Comparison of ENCODE assay signal across 1 cellular context in the genomic region with DNA sequence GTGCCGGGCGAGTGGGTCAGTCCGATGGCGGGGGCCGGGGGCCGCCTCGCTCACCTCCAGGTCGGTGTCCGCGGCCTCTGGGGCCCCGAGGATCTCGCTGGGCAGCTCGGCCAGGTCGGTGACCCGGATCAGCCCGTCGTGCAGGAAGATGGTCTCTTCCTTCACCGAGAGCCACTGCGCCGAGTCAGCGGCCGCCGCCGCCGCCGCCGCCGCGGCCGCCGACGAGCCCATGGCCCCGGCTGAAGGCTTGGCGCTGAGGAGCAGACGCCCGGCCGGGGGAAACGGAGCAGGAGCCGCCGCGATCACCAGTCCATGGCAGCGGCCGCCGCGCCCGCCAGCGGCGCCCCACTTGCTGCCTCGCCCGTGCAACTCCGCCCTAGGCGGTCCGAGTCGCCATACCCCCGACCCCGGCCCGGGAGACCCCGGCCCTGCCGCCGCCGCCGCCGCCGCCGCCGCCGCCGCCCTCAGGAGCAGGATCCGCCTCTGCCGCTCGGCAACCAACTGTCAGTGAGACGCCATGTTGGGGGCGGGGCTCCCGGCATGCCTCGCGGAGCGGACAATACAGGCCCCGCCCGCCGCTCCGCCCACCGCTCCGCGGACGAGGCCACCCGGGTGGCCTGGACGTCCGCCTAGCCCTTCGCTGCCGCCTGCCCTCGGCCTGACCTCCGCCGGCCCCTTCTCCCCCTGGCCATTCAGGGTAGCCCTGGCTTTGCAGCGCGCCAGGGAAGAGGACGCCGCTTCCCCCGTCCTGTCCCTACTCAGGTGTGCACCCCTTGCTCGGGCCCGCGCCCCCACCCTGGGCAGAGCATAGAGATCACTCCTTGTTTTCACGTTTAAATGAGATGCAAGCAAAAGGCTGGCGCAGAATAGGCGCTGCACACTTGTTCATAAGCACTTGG.
TF ChIP-seq lines count a peak whose summit lies in the region.

A gene with protein sequence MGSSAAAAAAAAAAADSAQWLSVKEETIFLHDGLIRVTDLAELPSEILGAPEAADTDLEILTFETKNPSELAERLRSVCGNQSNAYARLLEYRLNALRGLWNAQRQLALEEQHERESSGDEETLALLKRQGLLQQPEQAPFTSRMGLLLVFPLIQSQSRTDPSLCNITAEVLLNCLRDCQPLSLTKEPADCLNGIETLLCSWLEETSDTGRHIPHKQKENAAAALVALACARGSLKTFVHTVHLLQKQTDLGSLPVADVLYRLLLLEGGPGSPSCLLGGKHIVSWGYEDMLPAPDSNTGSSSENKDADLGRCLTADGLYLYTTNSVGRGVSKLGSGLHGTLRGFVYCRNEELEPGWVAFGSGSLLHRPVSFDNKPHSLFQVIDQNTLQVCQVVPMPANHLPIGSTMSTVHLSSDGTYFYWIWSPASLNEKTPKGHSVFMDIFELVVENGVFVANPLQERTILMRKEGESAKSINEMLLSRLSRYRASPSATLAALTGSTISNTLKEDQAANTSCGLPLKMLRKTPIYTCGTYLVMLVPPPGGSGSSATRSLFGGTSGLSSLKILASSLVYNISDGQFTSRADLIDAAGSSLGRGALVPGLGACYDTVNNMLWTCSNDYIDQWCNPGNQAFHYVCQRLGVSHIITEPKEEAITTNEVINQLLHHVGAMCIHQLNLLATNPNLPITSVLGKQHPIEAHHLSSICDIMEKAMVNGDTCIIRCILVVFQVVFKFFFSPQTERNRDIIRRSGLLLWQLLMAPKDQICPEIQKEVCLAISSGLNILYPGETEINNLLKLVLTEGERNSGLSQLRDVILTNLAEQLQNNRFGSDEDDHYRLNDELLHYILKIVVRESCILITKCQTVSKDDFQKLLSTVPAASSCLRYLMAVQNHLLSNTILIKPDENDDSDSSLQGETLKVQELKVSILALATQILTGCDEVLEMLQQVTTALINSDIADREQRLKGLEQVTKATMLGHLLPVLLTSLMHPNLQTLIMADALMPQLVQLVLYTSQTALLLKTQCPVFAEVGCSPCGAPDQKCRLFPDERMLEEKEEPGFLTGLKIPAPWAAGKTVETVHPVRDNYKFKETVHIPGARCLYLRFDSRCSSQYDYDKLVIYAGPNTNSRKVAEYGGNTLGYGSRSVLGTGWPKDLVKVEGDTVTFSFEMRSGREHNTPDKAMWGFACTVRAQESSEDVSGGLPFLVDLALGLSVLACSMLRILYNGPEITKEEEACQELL (N-terminal part only) (minus strand): TSS at position 534 of the 899 bp plus-strand sequence. CDS start 303 bp downstream, at position 231.

TF ChIP-seq in K562, 482 proteins besides CTCF, POLR2A, EP300 and RAD21 (continued from another document and continues in another):
- peak; percentile 84; the same call in 1 of the 2 replicates for TF ChIP-seq MTA3 (IDR thresholded peaks at IDR 0.05; ENCODE audit: borderline replicate concordance)
- TF ChIP-seq POLR2AphosphoS2 (IDR thresholded peaks at IDR 0.05; ENCODE audit: low read length): peak; percentile 58; the same call in 1 of the 2 replicates
- TF ChIP-seq NRF1 (conservative IDR thresholded peaks at IDR 0.05 in 1 of 2, IDR thresholded peaks at IDR 0.05 in 1 of 2): peak in 1 of 2 experiments; percentile 50; a peak in 3 of 4 replicates
- TF ChIP-seq, protein P1, sequence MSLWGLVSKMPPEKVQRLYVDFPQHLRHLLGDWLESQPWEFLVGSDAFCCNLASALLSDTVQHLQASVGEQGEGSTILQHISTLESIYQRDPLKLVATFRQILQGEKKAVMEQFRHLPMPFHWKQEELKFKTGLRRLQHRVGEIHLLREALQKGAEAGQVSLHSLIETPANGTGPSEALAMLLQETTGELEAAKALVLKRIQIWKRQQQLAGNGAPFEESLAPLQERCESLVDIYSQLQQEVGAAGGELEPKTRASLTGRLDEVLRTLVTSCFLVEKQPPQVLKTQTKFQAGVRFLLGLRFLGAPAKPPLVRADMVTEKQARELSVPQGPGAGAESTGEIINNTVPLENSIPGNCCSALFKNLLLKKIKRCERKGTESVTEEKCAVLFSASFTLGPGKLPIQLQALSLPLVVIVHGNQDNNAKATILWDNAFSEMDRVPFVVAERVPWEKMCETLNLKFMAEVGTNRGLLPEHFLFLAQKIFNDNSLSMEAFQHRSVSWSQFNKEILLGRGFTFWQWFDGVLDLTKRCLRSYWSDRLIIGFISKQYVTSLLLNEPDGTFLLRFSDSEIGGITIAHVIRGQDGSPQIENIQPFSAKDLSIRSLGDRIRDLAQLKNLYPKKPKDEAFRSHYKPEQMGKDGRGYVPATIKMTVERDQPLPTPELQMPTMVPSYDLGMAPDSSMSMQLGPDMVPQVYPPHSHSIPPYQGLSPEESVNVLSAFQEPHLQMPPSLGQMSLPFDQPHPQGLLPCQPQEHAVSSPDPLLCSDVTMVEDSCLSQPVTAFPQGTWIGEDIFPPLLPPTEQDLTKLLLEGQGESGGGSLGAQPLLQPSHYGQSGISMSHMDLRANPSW (CRISPR knock-in tag; IDR thresholded peaks at IDR 0.05): no peak
- TF ChIP-seq, protein P2, sequence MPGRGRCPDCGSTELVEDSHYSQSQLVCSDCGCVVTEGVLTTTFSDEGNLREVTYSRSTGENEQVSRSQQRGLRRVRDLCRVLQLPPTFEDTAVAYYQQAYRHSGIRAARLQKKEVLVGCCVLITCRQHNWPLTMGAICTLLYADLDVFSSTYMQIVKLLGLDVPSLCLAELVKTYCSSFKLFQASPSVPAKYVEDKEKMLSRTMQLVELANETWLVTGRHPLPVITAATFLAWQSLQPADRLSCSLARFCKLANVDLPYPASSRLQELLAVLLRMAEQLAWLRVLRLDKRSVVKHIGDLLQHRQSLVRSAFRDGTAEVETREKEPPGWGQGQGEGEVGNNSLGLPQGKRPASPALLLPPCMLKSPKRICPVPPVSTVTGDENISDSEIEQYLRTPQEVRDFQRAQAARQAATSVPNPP (IDR thresholded peaks at IDR 0.05; ENCODE audit: borderline replicate concordance, insufficient read depth, insufficient read length): no peak
- TF ChIP-seq, protein P3, sequence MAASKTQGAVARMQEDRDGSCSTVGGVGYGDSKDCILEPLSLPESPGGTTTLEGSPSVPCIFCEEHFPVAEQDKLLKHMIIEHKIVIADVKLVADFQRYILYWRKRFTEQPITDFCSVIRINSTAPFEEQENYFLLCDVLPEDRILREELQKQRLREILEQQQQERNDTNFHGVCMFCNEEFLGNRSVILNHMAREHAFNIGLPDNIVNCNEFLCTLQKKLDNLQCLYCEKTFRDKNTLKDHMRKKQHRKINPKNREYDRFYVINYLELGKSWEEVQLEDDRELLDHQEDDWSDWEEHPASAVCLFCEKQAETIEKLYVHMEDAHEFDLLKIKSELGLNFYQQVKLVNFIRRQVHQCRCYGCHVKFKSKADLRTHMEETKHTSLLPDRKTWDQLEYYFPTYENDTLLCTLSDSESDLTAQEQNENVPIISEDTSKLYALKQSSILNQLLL (CRISPR knock-in tag; IDR thresholded peaks at IDR 0.05; ENCODE audit: borderline replicate concordance): no peak
- peak; percentile 100 for TF ChIP-seq ZNF121 (CRISPR knock-in tag; conservative IDR thresholded peaks at IDR 0.05)
- TF ChIP-seq, protein P4, sequence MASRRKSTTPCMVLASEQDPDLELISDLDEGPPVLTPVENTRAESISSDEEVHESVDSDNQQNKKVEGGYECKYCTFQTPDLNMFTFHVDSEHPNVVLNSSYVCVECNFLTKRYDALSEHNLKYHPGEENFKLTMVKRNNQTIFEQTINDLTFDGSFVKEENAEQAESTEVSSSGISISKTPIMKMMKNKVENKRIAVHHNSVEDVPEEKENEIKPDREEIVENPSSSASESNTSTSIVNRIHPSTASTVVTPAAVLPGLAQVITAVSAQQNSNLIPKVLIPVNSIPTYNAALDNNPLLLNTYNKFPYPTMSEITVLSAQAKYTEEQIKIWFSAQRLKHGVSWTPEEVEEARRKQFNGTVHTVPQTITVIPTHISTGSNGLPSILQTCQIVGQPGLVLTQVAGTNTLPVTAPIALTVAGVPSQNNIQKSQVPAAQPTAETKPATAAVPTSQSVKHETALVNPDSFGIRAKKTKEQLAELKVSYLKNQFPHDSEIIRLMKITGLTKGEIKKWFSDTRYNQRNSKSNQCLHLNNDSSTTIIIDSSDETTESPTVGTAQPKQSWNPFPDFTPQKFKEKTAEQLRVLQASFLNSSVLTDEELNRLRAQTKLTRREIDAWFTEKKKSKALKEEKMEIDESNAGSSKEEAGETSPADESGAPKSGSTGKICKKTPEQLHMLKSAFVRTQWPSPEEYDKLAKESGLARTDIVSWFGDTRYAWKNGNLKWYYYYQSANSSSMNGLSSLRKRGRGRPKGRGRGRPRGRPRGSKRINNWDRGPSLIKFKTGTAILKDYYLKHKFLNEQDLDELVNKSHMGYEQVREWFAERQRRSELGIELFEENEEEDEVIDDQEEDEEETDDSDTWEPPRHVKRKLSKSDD (conservative IDR thresholded peaks at IDR 0.05; ENCODE audit: low read length): no peak
- TF ChIP-seq, protein P5, sequence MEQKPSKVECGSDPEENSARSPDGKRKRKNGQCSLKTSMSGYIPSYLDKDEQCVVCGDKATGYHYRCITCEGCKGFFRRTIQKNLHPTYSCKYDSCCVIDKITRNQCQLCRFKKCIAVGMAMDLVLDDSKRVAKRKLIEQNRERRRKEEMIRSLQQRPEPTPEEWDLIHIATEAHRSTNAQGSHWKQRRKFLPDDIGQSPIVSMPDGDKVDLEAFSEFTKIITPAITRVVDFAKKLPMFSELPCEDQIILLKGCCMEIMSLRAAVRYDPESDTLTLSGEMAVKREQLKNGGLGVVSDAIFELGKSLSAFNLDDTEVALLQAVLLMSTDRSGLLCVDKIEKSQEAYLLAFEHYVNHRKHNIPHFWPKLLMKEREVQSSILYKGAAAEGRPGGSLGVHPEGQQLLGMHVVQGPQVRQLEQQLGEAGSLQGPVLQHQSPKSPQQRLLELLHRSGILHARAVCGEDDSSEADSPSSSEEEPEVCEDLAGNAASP (IDR thresholded peaks at IDR 0.05): no peak
- peak; percentile 73 for TF ChIP-seq SP1 (CRISPR knock-in tag; IDR thresholded peaks at IDR 0.05)
- peak; percentile 23; the same call in 1 of the 2 replicates for TF ChIP-seq EGR1 (conservative IDR thresholded peaks at IDR 0.05)
- no peak for TF ChIP-seq DNMT1 (IDR thresholded peaks at IDR 0.05)
- TF ChIP-seq KLF13 (tag; IDR thresholded peaks at IDR 0.05; ENCODE audit: borderline replicate concordance, low read depth): peak; percentile 81; the same call in 1 of the 2 replicates
- TF ChIP-seq MYNN (IDR thresholded peaks at IDR 0.05): no peak; the same call in 1 of the 2 replicates
- TF ChIP-seq MYNN (CRISPR knock-in tag; IDR thresholded peaks at IDR 0.05): no peak
- TF ChIP-seq PHB (CRISPR knock-in tag; IDR thresholded peaks at IDR 0.05): no peak
- TF ChIP-seq NFRKB (IDR thresholded peaks at IDR 0.05; ENCODE audit: low read depth): 0 out of 2 replicates have a peak, but pooled peaks have one; percentile 56
- TF ChIP-seq RBM17 (IDR thresholded peaks at IDR 0.05; ENCODE audit: borderline replicate concordance, low read depth, low read length): no peak
- TF ChIP-seq, protein P6, sequence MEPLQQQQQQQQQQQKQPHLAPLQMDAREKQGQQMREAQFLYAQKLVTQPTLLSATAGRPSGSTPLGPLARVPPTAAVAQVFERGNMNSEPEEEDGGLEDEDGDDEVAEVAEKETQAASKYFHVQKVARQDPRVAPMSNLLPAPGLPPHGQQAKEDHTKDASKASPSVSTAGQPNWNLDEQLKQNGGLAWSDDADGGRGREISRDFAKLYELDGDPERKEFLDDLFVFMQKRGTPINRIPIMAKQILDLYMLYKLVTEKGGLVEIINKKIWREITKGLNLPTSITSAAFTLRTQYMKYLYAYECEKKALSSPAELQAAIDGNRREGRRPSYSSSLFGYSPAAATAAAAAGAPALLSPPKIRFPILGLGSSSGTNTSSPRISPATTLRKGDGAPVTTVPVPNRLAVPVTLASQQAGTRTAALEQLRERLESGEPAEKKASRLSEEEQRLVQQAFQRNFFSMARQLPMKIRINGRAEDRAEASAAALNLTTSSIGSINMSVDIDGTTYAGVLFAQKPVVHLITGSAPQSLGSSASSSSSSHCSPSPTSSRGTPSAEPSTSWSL (CRISPR knock-in tag; IDR thresholded peaks at IDR 0.05; ENCODE audit: borderline replicate concordance): 0 out of 2 replicates have a peak, but pooled peaks have one; percentile 56
- TF ChIP-seq, protein P7, sequence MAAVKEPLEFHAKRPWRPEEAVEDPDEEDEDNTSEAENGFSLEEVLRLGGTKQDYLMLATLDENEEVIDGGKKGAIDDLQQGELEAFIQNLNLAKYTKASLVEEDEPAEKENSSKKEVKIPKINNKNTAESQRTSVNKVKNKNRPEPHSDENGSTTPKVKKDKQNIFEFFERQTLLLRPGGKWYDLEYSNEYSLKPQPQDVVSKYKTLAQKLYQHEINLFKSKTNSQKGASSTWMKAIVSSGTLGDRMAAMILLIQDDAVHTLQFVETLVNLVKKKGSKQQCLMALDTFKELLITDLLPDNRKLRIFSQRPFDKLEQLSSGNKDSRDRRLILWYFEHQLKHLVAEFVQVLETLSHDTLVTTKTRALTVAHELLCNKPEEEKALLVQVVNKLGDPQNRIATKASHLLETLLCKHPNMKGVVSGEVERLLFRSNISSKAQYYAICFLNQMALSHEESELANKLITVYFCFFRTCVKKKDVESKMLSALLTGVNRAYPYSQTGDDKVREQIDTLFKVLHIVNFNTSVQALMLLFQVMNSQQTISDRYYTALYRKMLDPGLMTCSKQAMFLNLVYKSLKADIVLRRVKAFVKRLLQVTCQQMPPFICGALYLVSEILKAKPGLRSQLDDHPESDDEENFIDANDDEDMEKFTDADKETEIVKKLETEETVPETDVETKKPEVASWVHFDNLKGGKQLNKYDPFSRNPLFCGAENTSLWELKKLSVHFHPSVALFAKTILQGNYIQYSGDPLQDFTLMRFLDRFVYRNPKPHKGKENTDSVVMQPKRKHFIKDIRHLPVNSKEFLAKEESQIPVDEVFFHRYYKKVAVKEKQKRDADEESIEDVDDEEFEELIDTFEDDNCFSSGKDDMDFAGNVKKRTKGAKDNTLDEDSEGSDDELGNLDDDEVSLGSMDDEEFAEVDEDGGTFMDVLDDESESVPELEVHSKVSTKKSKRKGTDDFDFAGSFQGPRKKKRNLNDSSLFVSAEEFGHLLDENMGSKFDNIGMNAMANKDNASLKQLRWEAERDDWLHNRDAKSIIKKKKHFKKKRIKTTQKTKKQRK (IDR thresholded peaks at IDR 0.05; ENCODE audit: borderline replicate concordance, low read depth, low read length): no peak
- TF ChIP-seq GABPA (tag; conservative IDR thresholded peaks at IDR 0.05; ENCODE audit: low read depth): peak; percentile 16; the same call in 1 of the 2 replicates
- no peak for TF ChIP-seq ZNF785 (CRISPR knock-in tag; IDR thresholded peaks at IDR 0.05)
- no peak for TF ChIP-seq U2AF2 (optimal IDR thresholded peaks at IDR 0.05; ENCODE audit: low read depth, low read length)
- TF ChIP-seq, protein P8, sequence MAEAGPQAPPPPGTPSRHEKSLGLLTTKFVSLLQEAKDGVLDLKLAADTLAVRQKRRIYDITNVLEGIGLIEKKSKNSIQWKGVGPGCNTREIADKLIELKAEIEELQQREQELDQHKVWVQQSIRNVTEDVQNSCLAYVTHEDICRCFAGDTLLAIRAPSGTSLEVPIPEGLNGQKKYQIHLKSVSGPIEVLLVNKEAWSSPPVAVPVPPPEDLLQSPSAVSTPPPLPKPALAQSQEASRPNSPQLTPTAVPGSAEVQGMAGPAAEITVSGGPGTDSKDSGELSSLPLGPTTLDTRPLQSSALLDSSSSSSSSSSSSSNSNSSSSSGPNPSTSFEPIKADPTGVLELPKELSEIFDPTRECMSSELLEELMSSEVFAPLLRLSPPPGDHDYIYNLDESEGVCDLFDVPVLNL (CRISPR knock-in tag; IDR thresholded peaks at IDR 0.05; ENCODE audit: low read depth): no peak
- TF ChIP-seq ZNF444 (CRISPR knock-in tag; IDR thresholded peaks at IDR 0.05): no peak
- 0 out of 2 replicates have a peak, but pooled peaks have one; percentile 21 for TF ChIP-seq KAT7 (CRISPR knock-in tag; IDR thresholded peaks at IDR 0.05; ENCODE audit: borderline replicate concordance)
